In the genomic region with DNA sequence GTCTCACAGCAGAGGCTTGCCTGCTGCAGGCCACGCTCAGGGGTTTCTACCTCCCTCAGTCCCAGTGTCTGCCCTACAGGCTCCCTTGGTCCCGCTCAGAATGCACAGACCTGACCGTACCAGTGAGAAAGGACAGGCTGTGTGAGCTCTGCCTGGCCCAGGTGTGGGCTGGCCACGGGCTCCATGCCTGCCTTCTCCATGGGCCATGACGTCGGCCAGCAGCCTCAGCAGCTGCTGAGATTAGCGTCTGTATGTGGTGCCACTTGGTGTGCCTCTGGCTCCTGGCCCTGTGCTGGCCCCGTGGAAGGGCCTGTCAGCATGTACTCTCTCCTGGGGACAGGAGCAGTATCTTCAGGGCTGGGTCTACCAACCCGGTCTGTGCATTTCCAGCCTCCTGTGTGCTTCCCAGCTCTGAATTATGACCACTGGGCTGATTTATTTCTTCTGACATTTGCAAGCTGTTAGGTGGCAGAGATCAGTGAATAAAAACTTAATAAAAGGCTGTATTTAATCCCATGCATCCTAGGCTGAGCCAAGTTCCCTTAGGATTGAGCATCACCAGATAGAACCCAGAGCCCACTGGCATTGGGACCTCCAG, we compare ENCODE assay signal across 8 cellular contexts. TPM values are rescaled to one million over a fixed set of nuclear protein-coding genes. Genes with fewer than 3 reads are reported as not detected.
A peak's percentile ranks its signal among the peaks of the same experiment; 100 is the strongest.
DNase-seq lines count a peak whose midpoint lies in the region; ATAC-seq and TF ChIP-seq lines count a peak whose summit lies in the region.

No MANE protein-coding gene starts in this region.

- H3K4me1 Mint-ChIP-seq in activated CD8-positive, alpha-beta T cell treated with anti-CD3 and anti-CD28 coated beads for 36 hours (ENCODE audit: low read depth): peaks cover 97% of the 10 kb centered on the region

- peak overlapping the region; percentile 59 for H3K4me3 Mint-ChIP-seq in activated CD8-positive, alpha-beta T cell treated with anti-CD3 and anti-CD28 coated beads for 36 hours

- WGBS in testis, 2 donors: 31 to 48% methylated on average over 4 to 9 of the region's 9 CpGs
- WGBS in ovary, 3 donors: 66 to 72% (median 68%) methylated on average over 9 of the region's 9 CpGs

- H3K36me3 ChIP-seq in testis (ENCODE audit: low read depth, missing control alignments) (no peaks in the 10 kb centered on the region), ovary (no peaks in the 10 kb centered on the region)

- H3K9me3 ChIP-seq in testis (no peaks in the 10 kb centered on the region), ovary (no peaks in the 10 kb centered on the region)

- peaks cover 84% of the 10 kb centered on the region for H3K36me3 Mint-ChIP-seq in activated CD8-positive, alpha-beta T cell treated with anti-CD3 and anti-CD28 coated beads for 36 hours (ENCODE audit: low read depth)

- TF ChIP-seq CTCF in activated CD8-positive, alpha-beta T cell treated with anti-CD3 and anti-CD28 coated beads for 36 hours (IDR thresholded peaks at IDR 0.05): no peak
- TF ChIP-seq CTCF in testis (IDR thresholded peaks at IDR 0.05): no peak
- no peak for TF ChIP-seq CTCF in ovary (IDR thresholded peaks at IDR 0.05)

- H3K27me3 ChIP-seq in testis: no peaks in the 10 kb centered on the region
- no peaks in the 10 kb centered on the region for H3K27me3 ChIP-seq in ovary

- TF ChIP-seq POLR2A in testis (IDR thresholded peaks at IDR 0.05) (no peak), ovary (IDR thresholded peaks at IDR 0.05) (no peak)

- H3K4me3 ChIP-seq in testis (no peak overlapping the region), ovary (no peak overlapping the region)

- H3K27ac ChIP-seq in testis (peak overlapping the region; percentile 91 to 92), ovary (peak overlapping the region in 1 of 2 donors; percentile 95)

- DNase-seq in NCI-H82 (lab: John Stamatoyannopoulos, UW): peak; percentile 42
- DNase-seq in NCI-H82 treated with DMSO at 0.1 percent for 48 hours (lab: John Stamatoyannopoulos, UW; ENCODE audit: unreplicated experiment): no peak
- DNase-seq in activated CD8-positive, alpha-beta T cell treated with anti-CD3 and anti-CD28 coated beads for 36 hours: peak; percentile 35
- no peak for DNase-seq in left colon
- peak; percentile 63 for DNase-seq in testis
- no peak for DNase-seq in cerebellar nuclear complex (lab: John Stamatoyannopoulos, UW)
- no peak for DNase-seq in ovary

- H3K27me3 Mint-ChIP-seq in activated CD8-positive, alpha-beta T cell treated with anti-CD3 and anti-CD28 coated beads for 36 hours: no peaks in the 10 kb centered on the region

- H3K27ac Mint-ChIP-seq in activated CD8-positive, alpha-beta T cell treated with anti-CD3 and anti-CD28 coated beads for 36 hours: peak overlapping the region; percentile 99

- POLR2A ChIA-PET in activated CD8-positive, alpha-beta T cell treated with anti-CD3 and anti-CD28 coated beads for 36 hours (lab: Charles Lee): interaction anchor here (1.1 to 18.7 kb wide), 8 partner anchors 7 to 125 kb away, joined by 3 to 444 read pairs (median 9); a partner anchor contains a TSS

- intact Hi-C loops in activated CD8-positive, alpha-beta T cell treated with anti-CD3 and anti-CD28 coated beads for 36 hours (cut with micrococcal nuclease): loop anchor here (5.0 kb wide), 1 partner anchor 50 kb away; no protein-coding TSS in a partner anchor
- intact Hi-C loops in left colon (cut with DNase I, micrococcal nuclease): no loop called here
- intact Hi-C loops in testis (cut with DNase I; ENCODE audit: low total_unique reads): no loop called here
- intact Hi-C loops in ovary (cut with DNase I): loop anchor here in 1 of 4 donors (10.0 kb wide), 1 partner anchor 138 kb away; no protein-coding TSS in a partner anchor

- ATAC-seq in activated CD8-positive, alpha-beta T cell treated with anti-CD3 and anti-CD28 coated beads for 36 hours: peak; percentile 4
- ATAC-seq in left colon: peak; percentile 38
- no peak for ATAC-seq in HG03108 (IDR thresholded peaks at IDR 0.05; ENCODE audit: unreplicated experiment)

- peaks cover 75% of the 10 kb centered on the region for H3K4me1 ChIP-seq in testis
- peaks cover 17% of the 10 kb centered on the region for H3K4me1 ChIP-seq in ovary (ENCODE audit: insufficient read depth)

- H3K9me3 Mint-ChIP-seq in activated CD8-positive, alpha-beta T cell treated with anti-CD3 and anti-CD28 coated beads for 36 hours: peaks cover 5% of the 10 kb centered on the region

- TF ChIP-seq EP300 in ovary (IDR thresholded peaks at IDR 0.05): no peak

- CTCF ChIA-PET in activated CD8-positive, alpha-beta T cell treated with anti-CD3 and anti-CD28 coated beads for 36 hours (lab: Charles Lee): interaction anchor here (1.4 to 2.4 kb wide), 2 partner anchors 15 to 136 kb away, joined by 4 to 6 read pairs; no protein-coding TSS in a partner anchor

RNA-seq across cellular contexts. Expression of a gene that starts 25.7 kb away (rescaled TPM):
- 100 to 1,000 TPM; 163 to 175 TPM for total RNA-seq in activated CD8-positive, alpha-beta T cell treated with anti-CD3 and anti-CD28 coated beads for 36 hours
- total RNA-seq in left colon (100 to 1,000 TPM in 1 of 2 donors, 10 to 100 TPM in 1; 36.8 to 103 TPM), testis (10 to 100 TPM; 41.9 to 61.7 TPM), ovary (10 to 100 TPM; 14.8 to 58.2 (median 36.0) TPM)
- polyA plus RNA-seq in testis (ENCODE audit: insufficient read depth, low read depth, low replicate concordance) (45.7 TPM), ovary (10 to 100 TPM; 15.9 to 52.7 TPM)

Comparison
In these comparisons a context has a peak if more than half of its experiments do, and no peak if none do; other contexts are left out.
1. DNase-seq: peak in NCI-H82 (single experiment), activated CD8-positive, alpha-beta T cell treated with anti-CD3 and anti-CD28 coated beads for 36 hours (single experiment) and testis (single experiment); none in NCI-H82 treated with DMSO at 0.1 percent for 48 hours (single experiment), left colon (0 of 2), cerebellar nuclear complex (0 of 2) and ovary (0 of 5).